ENCODE assay signal across 9 cellular contexts in genomic region chr16:5025171-5025632, GRCh38. TPM values are rescaled to one million over a fixed set of nuclear protein-coding genes. Genes with fewer than 3 reads are reported as not detected.
A peak's percentile ranks its signal among the peaks of the same experiment; 100 is the strongest.
DNase-seq lines count a peak whose midpoint lies in the region; ATAC-seq and TF ChIP-seq lines count a peak whose summit lies in the region.
"Had no signal": no experiment of that assay in that cellular context is flagged by ENCODE, and none has a peak within 500 bp of the region (broad histone marks: within the 10 kb centered on the region; RNA-seq: fewer than 3 reads in every experiment).

No MANE protein-coding gene starts in this region.

- DNase-seq in NCI-H2196 treated with DMSO at 0.1 percent for 48 hours (lab: John Stamatoyannopoulos, UW; ENCODE audit: unreplicated experiment), result peak; percentile 11
- peak; percentile 34 to 91 (median 88) for DNase-seq in dorsolateral prefrontal cortex
- DNase-seq in progenitor cell of endocrine pancreas (ENCODE audit: low spot score, unreplicated experiment), result no peak
- DNase-seq in esophagus squamous epithelium (lab: John Stamatoyannopoulos, UW), result no peak
- no peak for DNase-seq in LoVo (ENCODE audit: low spot score)
- DNase-seq in left lung, result no peak
- DNase-seq in activated CD4-positive, CD25-positive, alpha-beta regulatory T cell treated with anti-CD3 and anti-CD28 coated beads, Interleukin-2, amount 50 U/mL, for 72 hours, result no peak

- no CpG with 5 or more reads among the region's 17 CpGs for WGBS in esophagus squamous epithelium, 2 donors

- no peak for ATAC-seq in left lung

- H3K27me3 Mint-ChIP-seq in progenitor cell of endocrine pancreas, result no peaks in the 10 kb centered on the region

- H3K4me3 ChIP-seq in GM12875 (ENCODE audit: low read depth, low read length), result no peak overlapping the region
- H3K4me3 ChIP-seq in dorsolateral prefrontal cortex, result peak overlapping the region in 26 of 59 donors; percentile 1 to 38 (median 21)
- no peak overlapping the region for H3K4me3 ChIP-seq in esophagus squamous epithelium
- H3K4me3 ChIP-seq in left lung, result no peak overlapping the region

- no peak overlapping the region for H3K4me3 Mint-ChIP-seq in progenitor cell of endocrine pancreas (ENCODE audit: low read depth)

- intact Hi-C loops in dorsolateral prefrontal cortex (cut with DNase I) (loop anchor here in 1 of 2 donors (2.0 kb wide), 1 partner anchor 62 kb away; no protein-coding TSS in a partner anchor), esophagus squamous epithelium (cut with DNase I) (no loop called here), left lung (cut with DNase I) (no loop called here)

- H3K36me3 ChIP-seq in esophagus squamous epithelium, result peaks cover 0 to 43% (median 0%) of the 10 kb centered on the region in 3 donors
- peaks cover 0 to 41% of the 10 kb centered on the region in 2 donors for H3K36me3 ChIP-seq in left lung

- H3K27ac ChIP-seq in dorsolateral prefrontal cortex (peak overlapping the region; percentile 5 to 99 (median 79)), esophagus squamous epithelium (no peak overlapping the region), left lung (no peak overlapping the region)

- H3K27ac Mint-ChIP-seq in progenitor cell of endocrine pancreas, result no peak overlapping the region

- H3K4me1 ChIP-seq in esophagus squamous epithelium, result no peaks in the 10 kb centered on the region
- H3K4me1 ChIP-seq in left lung, result no peaks in the 10 kb centered on the region

- H3K27me3 ChIP-seq in dorsolateral prefrontal cortex (no peaks in the 10 kb centered on the region), esophagus squamous epithelium (peaks cover 0 to 11% (median 0%) of the 10 kb centered on the region in 4 donors), left lung (no peaks in the 10 kb centered on the region)

- TF ChIP-seq CTCF in GM12875 (IDR thresholded peaks at IDR 0.05; ENCODE audit: borderline replicate concordance, insufficient read depth, low read depth, low read length) (0 out of 2 replicates have a peak, but pooled peaks have one; percentile 21), dorsolateral prefrontal cortex (IDR thresholded peaks at IDR 0.05 in 54 of 56, conservative IDR thresholded peaks at IDR 0.05 in 2 of 56; ENCODE audit: low read depth in 1 of 56, partially characterized antibody in 56 of 56) (peak; percentile 21 to 85 (median 68)), progenitor cell of endocrine pancreas (IDR thresholded peaks at IDR 0.05; ENCODE audit: unreplicated experiment) (peak; percentile 52), esophagus squamous epithelium (IDR thresholded peaks at IDR 0.05) (no peak), left lung (IDR thresholded peaks at IDR 0.05) (no peak)

- H3K9me3 Mint-ChIP-seq in progenitor cell of endocrine pancreas (ENCODE audit: low read depth), result no peaks in the 10 kb centered on the region

- H3K36me3 Mint-ChIP-seq in progenitor cell of endocrine pancreas (ENCODE audit: insufficient read depth), result peaks cover 4% of the 10 kb centered on the region

- H3K9me3 ChIP-seq in esophagus squamous epithelium (no peaks in the 10 kb centered on the region), left lung (no peaks in the 10 kb centered on the region)

- TF ChIP-seq POLR2A in esophagus squamous epithelium (IDR thresholded peaks at IDR 0.05), result no peak

- peaks cover 3% of the 10 kb centered on the region for H3K4me1 Mint-ChIP-seq in progenitor cell of endocrine pancreas (ENCODE audit: low read depth)

RNA-seq across cellular contexts. Expression of gene NAGPA, which starts 8.5 kb away (rescaled TPM):
- total RNA-seq in dorsolateral prefrontal cortex (10 to 100 TPM; 29.1 to 81.0 (median 49.0) TPM), progenitor cell of endocrine pancreas (28.4 and 29.2 TPM in 2 replicates), esophagus squamous epithelium (10 to 100 TPM; 19.6 to 34.7 (median 26.0) TPM), left lung (10 to 100 TPM in 1 of 2 donors, 1 to 10 TPM in 1; 9.6 to 21.0 TPM)

RNA-seq across cellular contexts. Expression of gene C16orf89, which starts 40.6 kb away (rescaled TPM):
- total RNA-seq in dorsolateral prefrontal cortex (10 to 100 TPM in 116 of 120 experiments, 1 to 10 TPM in 4; 7.8 to 64.9 (median 22.1) TPM), progenitor cell of endocrine pancreas (not detected in 2 replicates), esophagus squamous epithelium (1 to 10 TPM in 3 of 4 donors, under 1 TPM in 1; 0.38 to 4.8 (median 2.4) TPM), left lung (100 to 1,000 TPM in 1 of 2 donors, 10 to 100 TPM in 1; 67.0 to 209 TPM)
- total RNA-seq: activated CD8-positive, alpha-beta memory T cell treated with anti-CD3 and anti-CD28 coated beads for 36 hours had no signal

RNA-seq across cellular contexts. Expression of gene ALG1, which starts 46.4 kb away (rescaled TPM):
- total RNA-seq in dorsolateral prefrontal cortex (10 to 100 TPM; 14.4 to 28.9 (median 21.0) TPM), progenitor cell of endocrine pancreas (28.4 and 30.8 TPM in 2 replicates), esophagus squamous epithelium (10 to 100 TPM; 14.9 to 18.7 (median 16.5) TPM), left lung (10 to 100 TPM; 28.5 to 39.0 TPM)

Comparison
In these comparisons a context has a peak if more than half of its experiments do, and no peak if none do; other contexts are left out.
1. CTCF ChIP-seq: peak in GM12875 (single experiment), dorsolateral prefrontal cortex (56 of 56) and progenitor cell of endocrine pancreas (single experiment); none in esophagus squamous epithelium (0 of 6) and left lung (0 of 2).
2. DNase-seq: peak in NCI-H2196 treated with DMSO at 0.1 percent for 48 hours (single experiment) and dorsolateral prefrontal cortex (10 of 10); none in progenitor cell of endocrine pancreas (single experiment), esophagus squamous epithelium (single experiment), LoVo (single experiment), left lung (0 of 2) and activated CD4-positive, CD25-positive, alpha-beta regulatory T cell treated with anti-CD3 and anti-CD28 coated beads, Interleukin-2, amount 50 U/mL, for 72 hours (single experiment).
3. H3K27ac ChIP-seq: peak in dorsolateral prefrontal cortex (59 of 59); none in esophagus squamous epithelium (0 of 4) and left lung (0 of 2).